In genomic region chr9:749712-750111, GRCh38 we compare ENCODE assay signal across 11 cellular contexts.
DNase-seq lines count a peak whose midpoint lies in the region; ATAC-seq and TF ChIP-seq lines count a peak whose summit lies in the region.
"Had no signal": no experiment of that assay in that cellular context is flagged by ENCODE, and none has a peak within 500 bp of the region (broad histone marks: within the 10 kb centered on the region; RNA-seq: fewer than 3 reads in every experiment).

No MANE protein-coding gene starts in this region.

- no peak overlapping the region for H3K27ac ChIP-seq in OCI-LY7 (ENCODE audit: low read depth, low read length, poor library complexity, severe bottlenecking)
- peak overlapping the region in 3 of 4 donors; percentile 68 to 88 (median 75) for H3K27ac ChIP-seq in esophagus muscularis mucosa (replicated peaks in 1 of 4)
- H3K27ac ChIP-seq: GM23248 had no signal

- peak; percentile 10 for DNase-seq in activated effector memory CD4-positive, alpha-beta T cell treated with Interleukin-2 at 50 U/mL for 16 hours
- DNase-seq in activated effector memory CD4-positive, alpha-beta T cell treated with anti-CD3 and anti-CD28 coated beads, Interleukin-2, amount 50 U/mL, for 16 hours, result no peak
- DNase-seq in OCI-LY7 (ENCODE audit: low spot score) (peak; percentile 26), esophagus muscularis mucosa (ENCODE audit: extremely low spot score) (no peak), superior temporal gyrus (ENCODE audit: extremely low spot score) (peak; percentile 2), ACHN (no peak), midbrain (lab: John Stamatoyannopoulos, UW) (no peak)
- DNase-seq: GM23248, right cardiac atrium had no signal

- H3K4me1 ChIP-seq in OCI-LY7 (ENCODE audit: insufficient read depth, low read length, poor library complexity, severe bottlenecking), result peaks cover 30% of the 10 kb centered on the region
- H3K4me1 ChIP-seq in esophagus muscularis mucosa, result peaks cover 29 to 58% (median 51%) of the 10 kb centered on the region in 4 donors

- H3K9me2 ChIP-seq in OCI-LY7 (ENCODE audit: insufficient read depth, low read length), result no peaks in the 10 kb centered on the region

- H3K9me3 ChIP-seq in OCI-LY7 (ENCODE audit: low read length) (no peaks in the 10 kb centered on the region), esophagus muscularis mucosa (no peaks in the 10 kb centered on the region)

- TF ChIP-seq EP300 in esophagus muscularis mucosa (IDR thresholded peaks at IDR 0.05), result no peak

- POLR2A ChIA-PET in OCI-LY7 (lab: Charles Lee), result interaction anchor here (0.6 to 2.1 kb wide), 6 partner anchors 10 to 180 kb away, joined by 3 to 7 read pairs (median 4); no protein-coding TSS in a partner anchor

- 72% methylated on average over 5 of the region's 5 CpGs for WGBS in esophagus muscularis mucosa

- H3K27me3 ChIP-seq in esophagus muscularis mucosa, result no peaks in the 10 kb centered on the region

- CTCF ChIA-PET in OCI-LY7 (lab: Charles Lee; ENCODE audit: unreplicated experiment), result no interaction called here

- TF ChIP-seq CTCF in OCI-LY7 (conservative IDR thresholded peaks at IDR 0.05; ENCODE audit: low read length), result no peak
- TF ChIP-seq CTCF in esophagus muscularis mucosa (IDR thresholded peaks at IDR 0.05), result no peak

- ATAC-seq in HG03095 (IDR thresholded peaks at IDR 0.05; ENCODE audit: unreplicated experiment), result no peak
- ATAC-seq: left lobe of liver had no signal

- no TSS peak for BruUV-seq in OCI-LY7 (replicated peaks; lab: Mats Ljungman, UMichigan)

- H3K36me3 ChIP-seq in OCI-LY7 (ENCODE audit: insufficient read depth, low read length) (peaks cover 31% of the 10 kb centered on the region), esophagus muscularis mucosa (peaks cover 0 to 34% (median 18%) of the 10 kb centered on the region in 4 donors)

- H2AFZ ChIP-seq in OCI-LY7 (ENCODE audit: low read length), result no peak overlapping the region
- H2AFZ ChIP-seq: GM23248 had no signal

- in situ Hi-C loops in ACHN (cut with HindIII; ENCODE audit: low pct_ligation_motif_present, low pct_unique_long_range_greater_than_20kb, low sequenced_read_pairs), result loop anchor here (25.0 kb wide), 1 partner anchor 137 kb away; no protein-coding TSS in a partner anchor

- H3K4me2 ChIP-seq in OCI-LY7 (ENCODE audit: low read length), result peak overlapping the region; percentile 36

- no peaks in the 10 kb centered on the region for H4K20me1 ChIP-seq in OCI-LY7 (ENCODE audit: insufficient read depth, low read length)

- no peak for TF ChIP-seq POLR2A in esophagus muscularis mucosa (IDR thresholded peaks at IDR 0.05; ENCODE audit: low read depth)

- intact Hi-C loops in OCI-LY7 (cut with micrococcal nuclease; ENCODE audit: unreplicated experiment), result loop anchor here (2.0 kb wide), 1 partner anchor 39 kb away; no protein-coding TSS in a partner anchor
- intact Hi-C loops in esophagus muscularis mucosa (cut with DNase I), result no loop called here

- H3K79me2 ChIP-seq in OCI-LY7 (ENCODE audit: insufficient read depth, low read depth, low read length), result no peaks in the 10 kb centered on the region

- H3K4me3 ChIP-seq in OCI-LY7 (ENCODE audit: low read depth, low read length, poor library complexity, severe bottlenecking) (no peak overlapping the region), esophagus muscularis mucosa (no peak overlapping the region)
- H3K4me3 ChIP-seq: GM23248 had no signal

Comparison
In these comparisons a context has a peak if more than half of its experiments do, and no peak if none do; other contexts are left out.
1. DNase-seq: peak in activated effector memory CD4-positive, alpha-beta T cell treated with Interleukin-2 at 50 U/mL for 16 hours (single experiment), OCI-LY7 (single experiment) and superior temporal gyrus (single experiment); none in activated effector memory CD4-positive, alpha-beta T cell treated with anti-CD3 and anti-CD28 coated beads, Interleukin-2, amount 50 U/mL, for 16 hours (single experiment), esophagus muscularis mucosa (single experiment), ACHN (single experiment) and midbrain (single experiment).